Comparison of ENCODE assay signal across 21 cellular contexts in genomic region chr9:82894961-82895902, GRCh38.
DNase-seq lines count a peak whose midpoint lies in the region; ATAC-seq and TF ChIP-seq lines count a peak whose summit lies in the region.
"Had no signal": no experiment of that assay in that cellular context is flagged by ENCODE, and none has a peak within 500 bp of the region (broad histone marks: within the 10 kb centered on the region; RNA-seq: fewer than 3 reads in every experiment).

No MANE protein-coding gene starts in this region.

- DNase-seq in NCI-H1417 (lab: John Stamatoyannopoulos, UW): peak in 2 of 3 experiments; percentile 66 to 94
- DNase-seq in NCI-H69 (lab: John Stamatoyannopoulos, UW): peak; percentile 99
- DNase-seq in nephron progenitor cell: peak; percentile 27
- no peak for DNase-seq in activated CD8-positive, alpha-beta T cell treated with anti-CD3 and anti-CD28 coated beads for 36 hours
- DNase-seq in sciatic nerve (ENCODE audit: low spot score): no peak
- DNase-seq in brain microvascular endothelial cell: no peak
- DNase-seq: activated CD4-positive, alpha-beta T cell treated with anti-CD3 and anti-CD28 coated beads, Interleukin-2, amount 10 ng/mL, durations not matched to agents 7 days and 5 days; activated CD8-positive, alpha-beta memory T cell treated with anti-CD3 and anti-CD28 coated beads, Interleukin-2, amount 10 ng/mL, durations not matched to agents 7 days and 5 days; activated naive CD4-positive, alpha-beta T cell treated with anti-CD3 and anti-CD28 coated beads, Interleukin-2, amount 10 ng/mL, durations not matched to agents 7 days and 5 days; amniotic stem cell; GM23248; left ventricle myocardium inferior; naive B cell; NCI-H2029 treated with DMSO at 0.1 percent for 48 hours; Right ventricle myocardium superior; SW 1271; T-helper 9 cell; trophoblast cell had no signal

- H3K27me3 Mint-ChIP-seq in nephron progenitor cell (ENCODE audit: low read depth, poor library complexity): peaks cover 3% of the 10 kb centered on the region
- H3K27me3 Mint-ChIP-seq in activated CD8-positive, alpha-beta T cell treated with anti-CD3 and anti-CD28 coated beads for 36 hours: no peaks in the 10 kb centered on the region
- H3K27me3 Mint-ChIP-seq: activated CD4-positive, alpha-beta T cell treated with anti-CD3 and anti-CD28 coated beads, Interleukin-2, amount 10 ng/mL, durations not matched to agents 7 days and 5 days; activated CD8-positive, alpha-beta memory T cell treated with anti-CD3 and anti-CD28 coated beads, Interleukin-2, amount 10 ng/mL, durations not matched to agents 7 days and 5 days; activated naive CD4-positive, alpha-beta T cell treated with anti-CD3 and anti-CD28 coated beads, Interleukin-2, amount 10 ng/mL, durations not matched to agents 7 days and 5 days; naive B cell had no signal

- no peaks in the 10 kb centered on the region for H3K9me3 ChIP-seq in HEK293 (ENCODE audit: control insufficient read depth, insufficient read depth, low read depth, low read length)
- H3K9me3 ChIP-seq: left ventricle myocardium inferior had no signal

- CTCF ChIA-PET in HEK293 (lab: Yijun Ruan, JAX): interaction anchor here (0.7 to 0.8 kb wide), 2 partner anchors 9 to 792 kb away, joined by 3 read pairs; no protein-coding TSS in a partner anchor
- CTCF ChIA-PET in activated CD8-positive, alpha-beta T cell treated with anti-CD3 and anti-CD28 coated beads for 36 hours (lab: Charles Lee): no interaction called here

- peak overlapping the region; percentile 11 for H3K4me3 Mint-ChIP-seq in nephron progenitor cell
- H3K4me3 Mint-ChIP-seq in activated CD8-positive, alpha-beta T cell treated with anti-CD3 and anti-CD28 coated beads for 36 hours: no peak overlapping the region
- H3K4me3 Mint-ChIP-seq: activated CD4-positive, alpha-beta T cell treated with anti-CD3 and anti-CD28 coated beads, Interleukin-2, amount 10 ng/mL, durations not matched to agents 7 days and 5 days; activated CD8-positive, alpha-beta memory T cell treated with anti-CD3 and anti-CD28 coated beads, Interleukin-2, amount 10 ng/mL, durations not matched to agents 7 days and 5 days; activated naive CD4-positive, alpha-beta T cell treated with anti-CD3 and anti-CD28 coated beads, Interleukin-2, amount 10 ng/mL, durations not matched to agents 7 days and 5 days; naive B cell had no signal

- in situ Hi-C loops in brain microvascular endothelial cell (cut with HindIII; ENCODE audit: low pct_ligation_motif_present, low sequenced_read_pairs): no loop called here

- no peaks in the 10 kb centered on the region for H3K27me3 ChIP-seq in brain microvascular endothelial cell (replicated peaks)
- H3K27me3 ChIP-seq: BLaER1 treated with 17β-estradiol and CSF1 and Interleukin-3, amounts not matched to agents 10 nM and 100 nM had no signal

- peaks cover 20% of the 10 kb centered on the region for H3K9me3 Mint-ChIP-seq in nephron progenitor cell
- no peaks in the 10 kb centered on the region for H3K9me3 Mint-ChIP-seq in activated CD8-positive, alpha-beta T cell treated with anti-CD3 and anti-CD28 coated beads for 36 hours
- H3K9me3 Mint-ChIP-seq: activated CD4-positive, alpha-beta T cell treated with anti-CD3 and anti-CD28 coated beads, Interleukin-2, amount 10 ng/mL, durations not matched to agents 7 days and 5 days; activated naive CD4-positive, alpha-beta T cell treated with anti-CD3 and anti-CD28 coated beads, Interleukin-2, amount 10 ng/mL, durations not matched to agents 7 days and 5 days had no signal

- POLR2A ChIA-PET in HEK293 (lab: Yijun Ruan, JAX): no interaction called here
- POLR2A ChIA-PET in activated CD8-positive, alpha-beta T cell treated with anti-CD3 and anti-CD28 coated beads for 36 hours (lab: Charles Lee): no interaction called here

- H3K27ac ChIP-seq in HEK293 (ENCODE audit: extremely low read depth, low read depth, low read length): no peak overlapping the region
- no peak overlapping the region for H3K27ac ChIP-seq in brain microvascular endothelial cell
- H3K27ac ChIP-seq: BLaER1 treated with 17β-estradiol and CSF1 and Interleukin-3, amounts not matched to agents 10 nM and 100 nM; GM23248; left ventricle myocardium inferior had no signal

- no peak overlapping the region for H3K27ac Mint-ChIP-seq in nephron progenitor cell
- no peak overlapping the region for H3K27ac Mint-ChIP-seq in activated CD8-positive, alpha-beta T cell treated with anti-CD3 and anti-CD28 coated beads for 36 hours
- H3K27ac Mint-ChIP-seq: activated CD4-positive, alpha-beta T cell treated with anti-CD3 and anti-CD28 coated beads, Interleukin-2, amount 10 ng/mL, durations not matched to agents 7 days and 5 days; activated CD8-positive, alpha-beta memory T cell treated with anti-CD3 and anti-CD28 coated beads, Interleukin-2, amount 10 ng/mL, durations not matched to agents 7 days and 5 days; activated naive CD4-positive, alpha-beta T cell treated with anti-CD3 and anti-CD28 coated beads, Interleukin-2, amount 10 ng/mL, durations not matched to agents 7 days and 5 days; naive B cell had no signal

- H3K36me3 ChIP-seq in HEK293 (ENCODE audit: control insufficient read depth in 2 of 2, insufficient read depth in 1 of 2, low read length in 2 of 2) (no peaks in the 10 kb centered on the region), brain microvascular endothelial cell (replicated peaks) (no peaks in the 10 kb centered on the region)
- H3K36me3 ChIP-seq: BLaER1 treated with 17β-estradiol and CSF1 and Interleukin-3, amounts not matched to agents 10 nM and 100 nM; left ventricle myocardium inferior had no signal

- H3K4me3 ChIP-seq in HEK293 (ENCODE audit: low read depth, low read length) (no peak overlapping the region), brain microvascular endothelial cell (ENCODE audit: low read depth, low read length) (no peak overlapping the region)
- H3K4me3 ChIP-seq: BLaER1 treated with 17β-estradiol and CSF1 and Interleukin-3, amounts not matched to agents 10 nM and 100 nM; GM23248; left ventricle myocardium inferior had no signal

- no peak for ATAC-seq in activated CD8-positive, alpha-beta T cell treated with anti-CD3 and anti-CD28 coated beads for 36 hours
- ATAC-seq in sciatic nerve: no peak
- ATAC-seq: activated CD8-positive, alpha-beta memory T cell treated with anti-CD3 and anti-CD28 coated beads, Interleukin-2, amount 10 ng/mL, durations not matched to agents 7 days and 5 days; HepG2 had no signal

- TF ChIP-seq CTCF in HEK293 (tag by site-specific recombination; IDR thresholded peaks at IDR 0.05) (no peak), nephron progenitor cell (IDR thresholded peaks at IDR 0.05) (no peak), brain microvascular endothelial cell (IDR thresholded peaks at IDR 0.05; ENCODE audit: low read depth, low read length, missing control alignments) (no peak)
- TF ChIP-seq CTCF in activated CD8-positive, alpha-beta T cell treated with anti-CD3 and anti-CD28 coated beads for 36 hours (IDR thresholded peaks at IDR 0.05): no peak

- intact Hi-C loops in activated CD8-positive, alpha-beta T cell treated with anti-CD3 and anti-CD28 coated beads for 36 hours (cut with micrococcal nuclease): no loop called here
- intact Hi-C loops in sciatic nerve (cut with DNase I): no loop called here

- H3K4me1 ChIP-seq in HEK293 (ENCODE audit: control insufficient read depth, insufficient read depth, low read length): peaks cover 7% of the 10 kb centered on the region; the same call in 1 of the 2 replicates
- H3K4me1 ChIP-seq: left ventricle myocardium inferior had no signal

- H3K4me1 Mint-ChIP-seq in nephron progenitor cell: peaks cover 36% of the 10 kb centered on the region
- H3K4me1 Mint-ChIP-seq in activated CD8-positive, alpha-beta T cell treated with anti-CD3 and anti-CD28 coated beads for 36 hours (ENCODE audit: low read depth): no peaks in the 10 kb centered on the region
- H3K4me1 Mint-ChIP-seq: activated CD4-positive, alpha-beta T cell treated with anti-CD3 and anti-CD28 coated beads, Interleukin-2, amount 10 ng/mL, durations not matched to agents 7 days and 5 days; activated CD8-positive, alpha-beta memory T cell treated with anti-CD3 and anti-CD28 coated beads, Interleukin-2, amount 10 ng/mL, durations not matched to agents 7 days and 5 days; activated naive CD4-positive, alpha-beta T cell treated with anti-CD3 and anti-CD28 coated beads, Interleukin-2, amount 10 ng/mL, durations not matched to agents 7 days and 5 days; naive B cell had no signal

- peaks cover 6% of the 10 kb centered on the region for H3K36me3 Mint-ChIP-seq in nephron progenitor cell (ENCODE audit: low read depth)
- no peaks in the 10 kb centered on the region for H3K36me3 Mint-ChIP-seq in activated CD8-positive, alpha-beta T cell treated with anti-CD3 and anti-CD28 coated beads for 36 hours (ENCODE audit: low read depth)
- H3K36me3 Mint-ChIP-seq: activated CD8-positive, alpha-beta memory T cell treated with anti-CD3 and anti-CD28 coated beads, Interleukin-2, amount 10 ng/mL, durations not matched to agents 7 days and 5 days; activated naive CD4-positive, alpha-beta T cell treated with anti-CD3 and anti-CD28 coated beads, Interleukin-2, amount 10 ng/mL, durations not matched to agents 7 days and 5 days; naive B cell had no signal

TF ChIP-seq in HEK293, 187 proteins besides CTCF, POLR2A, EP300 and RAD21 (continues in another document):
- no peak for TF ChIP-seq ZNF16 (tag by site-specific recombination; IDR thresholded peaks at IDR 0.05; ENCODE audit: low read depth)
- TF ChIP-seq ZNF843 (tag by site-specific recombination; IDR thresholded peaks at IDR 0.05): peak; percentile 78
- no peak for TF ChIP-seq ZNF76 (tag by site-specific recombination; IDR thresholded peaks at IDR 0.05; ENCODE audit: borderline replicate concordance, low read depth)
- peak; percentile 81 for TF ChIP-seq PRDM6 (tag by site-specific recombination; IDR thresholded peaks at IDR 0.05)
- TF ChIP-seq FEZF1 (tag by site-specific recombination; IDR thresholded peaks at IDR 0.05): peak; percentile 97
- TF ChIP-seq ZNF391 (tag by site-specific recombination; IDR thresholded peaks at IDR 0.05; ENCODE audit: borderline replicate concordance, low read depth): no peak
- peak; percentile 63; the same call in 1 of the 2 replicates for TF ChIP-seq KLF16 (tag by site-specific recombination; IDR thresholded peaks at IDR 0.05)
- peak; percentile 66 for TF ChIP-seq ZNF341 (tag by site-specific recombination; IDR thresholded peaks at IDR 0.05; ENCODE audit: low read depth)

Comparison
In these comparisons a context has a peak if more than half of its experiments do, and no peak if none do; other contexts are left out.
1. DNase-seq: peak in NCI-H1417 (2 of 3), NCI-H69 (single experiment) and nephron progenitor cell (single experiment); none in activated CD8-positive, alpha-beta T cell treated with anti-CD3 and anti-CD28 coated beads for 36 hours (single experiment), sciatic nerve (single experiment) and brain microvascular endothelial cell (single experiment).